Comparison of ENCODE assay signal across 13 cellular contexts in the genomic region with DNA sequence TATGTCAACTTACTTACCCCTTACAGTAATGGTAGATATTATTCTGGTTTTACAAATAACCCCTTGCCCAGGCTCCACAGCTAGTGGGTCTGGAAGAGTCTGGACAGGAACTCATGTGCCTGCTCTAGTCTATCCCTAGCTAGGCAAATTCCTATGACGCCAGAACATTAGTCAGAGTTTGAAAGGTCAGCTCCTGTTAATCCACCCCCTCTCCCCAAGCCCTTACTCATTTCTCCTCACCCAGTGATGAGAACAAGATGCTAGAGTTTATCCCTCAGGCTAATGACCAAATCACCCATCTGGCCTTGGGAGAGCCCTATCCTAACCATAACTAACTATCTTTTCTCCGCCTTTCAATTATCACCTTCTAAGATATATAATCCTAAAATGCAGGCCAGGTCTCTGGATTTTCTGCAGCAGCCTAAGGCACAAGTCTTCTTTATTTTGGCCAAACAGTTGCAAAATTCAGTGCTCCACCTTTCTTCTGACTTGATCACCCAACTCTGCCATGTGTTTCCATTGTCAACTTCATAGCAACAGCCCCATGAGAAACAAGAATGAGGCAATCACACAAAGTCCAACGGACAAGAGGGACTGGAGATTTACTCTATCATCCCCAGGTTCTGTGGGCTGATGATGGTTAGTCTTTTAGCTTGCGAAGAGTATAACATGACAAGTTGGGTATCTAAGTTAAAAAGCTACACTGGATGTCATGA.
DNase-seq lines count a peak whose midpoint lies in the region; ATAC-seq and TF ChIP-seq lines count a peak whose summit lies in the region.
"Had no signal": no experiment of that assay in that cellular context is flagged by ENCODE, and none has a peak within 500 bp of the region (broad histone marks: within the 10 kb centered on the region; RNA-seq: fewer than 3 reads in every experiment).

No MANE protein-coding gene starts in this region.

- in situ Hi-C loops in astrocyte of the spinal cord (cut with HindIII; ENCODE audit: low sequenced_read_pairs): no loop called here

- no peak for TF ChIP-seq POLR2A in esophagus muscularis mucosa (IDR thresholded peaks at IDR 0.05; ENCODE audit: low read depth)

- no peak for TF ChIP-seq EP300 in esophagus muscularis mucosa (IDR thresholded peaks at IDR 0.05)

- H3K27me3 ChIP-seq in ACC112 (ENCODE audit: insufficient read depth, low read length) (no peaks in the 10 kb centered on the region), esophagus muscularis mucosa (no peaks in the 10 kb centered on the region)

- peak; percentile 99 for DNase-seq in HPDE6-E6E7 (ENCODE audit: extremely low spot score)
- DNase-seq in astrocyte of the spinal cord (ENCODE audit: low read depth, low spot score): peak; percentile 81
- peak; percentile 97 for DNase-seq in iris pigment epithelial cell (ENCODE audit: low read depth)
- no peak for DNase-seq in esophagus muscularis mucosa (ENCODE audit: extremely low spot score)
- no peak for DNase-seq in omental fat pad (ENCODE audit: low spot score)
- DNase-seq in cortex of kidney (lab: John Stamatoyannopoulos, UW): no peak
- DNase-seq: activated T-cell treated with anti-CD3 and anti-CD28 coated beads, Interleukin-2, amount 50 U/mL, for 72 hours; AML-193; GDM1; KG1 had no signal

- 87% methylated on average over 4 of the region's 4 CpGs for WGBS in esophagus muscularis mucosa

- no peak overlapping the region for H2AFZ ChIP-seq in ACC112 (ENCODE audit: low read length, unreplicated experiment)

- H3K36me3 ChIP-seq in ACC112 (ENCODE audit: insufficient read depth, low read length) (no peaks in the 10 kb centered on the region), esophagus muscularis mucosa (peaks cover 0 to 37% (median 16%) of the 10 kb centered on the region in 4 donors)

- intact Hi-C loops in esophagus muscularis mucosa (cut with DNase I): no loop called here

- H3K79me2 ChIP-seq in ACC112 (ENCODE audit: control insufficient read depth, insufficient read depth, low read length, unreplicated experiment): no peaks in the 10 kb centered on the region

- ATAC-seq in HG03460 (IDR thresholded peaks at IDR 0.05; ENCODE audit: unreplicated experiment) (no peak), omental fat pad (ENCODE audit: low FRiP score) (no peak)
- ATAC-seq: activated CD4-positive, CD25-positive, alpha-beta regulatory T cell treated with anti-CD3 and anti-CD28 coated beads, Interleukin-2, amount 50 U/mL, for 24 hours; activated T-cell treated with anti-CD3 and anti-CD28 coated beads, Interleukin-2, amount 50 U/mL, for 72 hours had no signal

- H3K4me1 ChIP-seq in ACC112 (ENCODE audit: control insufficient read depth, insufficient read depth, low read length, unreplicated experiment): peaks cover 16% of the 10 kb centered on the region
- H3K4me1 ChIP-seq in esophagus muscularis mucosa: no peaks in the 10 kb centered on the region

- H3K27ac ChIP-seq in ACC112 (ENCODE audit: low read depth, low read length) (peak overlapping the region; percentile 70), esophagus muscularis mucosa (replicated peaks in 1 of 4) (no peak overlapping the region)

- no peaks in the 10 kb centered on the region for H3K9me3 ChIP-seq in esophagus muscularis mucosa

- H3K4me3 ChIP-seq in ACC112 (ENCODE audit: low read depth, low read length) (no peak overlapping the region), astrocyte of the spinal cord (ENCODE audit: low read depth, low read length) (no peak overlapping the region), esophagus muscularis mucosa (no peak overlapping the region)

- TF ChIP-seq CTCF in astrocyte of the spinal cord (IDR thresholded peaks at IDR 0.05; ENCODE audit: low read depth, low read length) (no peak), esophagus muscularis mucosa (IDR thresholded peaks at IDR 0.05) (no peak), omental fat pad (IDR thresholded peaks at IDR 0.05) (no peak)

Comparison
In these comparisons a context has a peak if more than half of its experiments do, and no peak if none do; other contexts are left out.
1. DNase-seq: peak in HPDE6-E6E7 (single experiment), astrocyte of the spinal cord (single experiment) and iris pigment epithelial cell (single experiment); none in esophagus muscularis mucosa (single experiment), omental fat pad (single experiment) and cortex of kidney (single experiment).